19 cellular contexts compared by ENCODE assay signal in the genomic region with DNA sequence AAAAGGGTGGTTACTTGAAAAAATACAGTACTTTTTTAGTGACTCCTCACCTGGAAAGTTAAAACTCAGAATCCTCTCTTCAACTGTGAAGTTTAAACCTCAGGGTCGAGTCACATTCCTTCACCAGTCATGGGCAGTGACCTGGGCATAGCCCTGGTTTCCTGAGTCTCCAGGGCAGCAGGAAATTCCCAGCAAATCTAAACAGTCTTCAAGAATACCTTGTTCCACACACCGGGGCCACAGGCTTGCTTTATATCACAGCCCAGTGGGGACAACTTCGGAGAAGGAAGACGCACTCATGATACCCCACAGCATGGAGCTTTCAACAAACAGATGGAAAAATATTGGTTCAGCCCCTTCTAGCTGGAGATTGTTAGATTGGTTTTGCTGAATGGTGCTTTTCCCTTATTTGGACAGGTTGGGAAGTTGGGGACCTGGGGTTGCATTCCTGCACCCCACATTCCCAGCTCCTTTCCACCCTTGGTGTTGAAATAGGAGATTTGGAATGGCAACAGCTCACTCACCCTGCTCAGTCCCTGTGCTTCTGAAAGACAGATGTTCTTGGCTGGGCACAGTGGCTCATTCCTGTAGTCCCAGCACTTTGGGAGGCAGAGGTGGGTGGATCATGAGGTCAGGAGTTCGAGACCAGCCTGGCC.
DNase-seq lines count a peak whose midpoint lies in the region; ATAC-seq, FAIRE-seq and TF ChIP-seq lines count a peak whose summit lies in the region.
"Had no signal": no experiment of that assay in that cellular context is flagged by ENCODE, and none has a peak within 500 bp of the region (broad histone marks: within the 10 kb centered on the region; RNA-seq: fewer than 3 reads in every experiment).

No MANE protein-coding gene starts in this region.

- intact Hi-C loops in activated T-helper 1 cell treated with anti-CD3 and anti-CD28 coated beads, Interleukin-12 subunit alpha, Interleukin-12 subunit beta, Interleukin-2, Interleukin-4 antibody, amounts not matched to agents 30 ng/mL and 10 ng/mL and 1 ng/mL, durations not matched to agents 14 hours and 24 hours and 36 hours (cut with micrococcal nuclease), result loop anchor here (5.0 kb wide), 1 partner anchor 332 kb away; a partner anchor contains a TSS
- intact Hi-C loops in kidney (cut with DNase I), result no loop called here
- intact Hi-C loops in prostate gland (cut with DNase I), result no loop called here

- peaks cover 35 to 41% of the 10 kb centered on the region in 2 donors for H3K4me1 ChIP-seq in kidney (ENCODE audit: control insufficient read depth in 1 of 2, insufficient read depth in 1 of 2, low read depth in 1 of 2, low read length in 2 of 2)
- H3K4me1 ChIP-seq in prostate gland (replicated peaks), result no peaks in the 10 kb centered on the region

- TF ChIP-seq POLR2A in prostate gland (IDR thresholded peaks at IDR 0.05), result no peak

- FAIRE-seq in kidney (lab: Jason Lieb, UNC), result no peak
- FAIRE-seq: frontal cortex, GM18507, K562 had no signal

- H3K27ac Mint-ChIP-seq in activated T-helper 1 cell treated with anti-CD3 and anti-CD28 coated beads, Interleukin-12 subunit alpha, Interleukin-12 subunit beta, Interleukin-2, Interleukin-4 antibody, amounts not matched to agents 30 ng/mL and 10 ng/mL and 1 ng/mL, durations not matched to agents 14 hours and 24 hours and 36 hours, result peak overlapping the region; percentile 7
- no peak overlapping the region for H3K27ac Mint-ChIP-seq in stimulated activated effector memory CD8-positive, alpha-beta T cell treated with anti-CD3 and anti-CD28 coated beads, Interleukin-12 subunit alpha, Interleukin-12 subunit beta, amount 100 ng/mL, for 72 hours
- no peak overlapping the region for H3K27ac Mint-ChIP-seq in glutamatergic neuron (ENCODE audit: unreplicated experiment)
- H3K27ac Mint-ChIP-seq: endodermal cell, memory B cell had no signal

- H3K4me3 Mint-ChIP-seq in activated T-helper 1 cell treated with anti-CD3 and anti-CD28 coated beads, Interleukin-12 subunit alpha, Interleukin-12 subunit beta, Interleukin-2, Interleukin-4 antibody, amounts not matched to agents 30 ng/mL and 10 ng/mL and 1 ng/mL, durations not matched to agents 14 hours and 24 hours and 36 hours, result no peak overlapping the region
- no peak overlapping the region for H3K4me3 Mint-ChIP-seq in stimulated activated effector memory CD8-positive, alpha-beta T cell treated with anti-CD3 and anti-CD28 coated beads, Interleukin-12 subunit alpha, Interleukin-12 subunit beta, amount 100 ng/mL, for 72 hours
- no peak overlapping the region for H3K4me3 Mint-ChIP-seq in glutamatergic neuron (ENCODE audit: unreplicated experiment)
- H3K4me3 Mint-ChIP-seq: central memory CD8-positive, alpha-beta T cell; endodermal cell; memory B cell had no signal

- TF ChIP-seq CTCF in kidney (IDR thresholded peaks at IDR 0.05; ENCODE audit: borderline replicate concordance, extremely low read depth, insufficient read depth) (no peak), prostate gland (IDR thresholded peaks at IDR 0.05) (no peak), glutamatergic neuron (IDR thresholded peaks at IDR 0.05; ENCODE audit: partially characterized antibody, unreplicated experiment) (no peak)

- peak; percentile 47 for ATAC-seq in stimulated activated effector memory CD8-positive, alpha-beta T cell treated with anti-CD3 and anti-CD28 coated beads, Interleukin-12 subunit alpha, Interleukin-12 subunit beta, amount 100 ng/mL, for 72 hours
- ATAC-seq: K562 had no signal

- no peaks in the 10 kb centered on the region for H3K27me3 ChIP-seq in prostate gland (replicated peaks; ENCODE audit: insufficient read depth)
- H3K27me3 ChIP-seq: BLaER1, Peyer's patch had no signal

- DNase-seq in HCEC 1CT, result peak; percentile 94
- DNase-seq in activated T-helper 1 cell treated with anti-CD3 and anti-CD28 coated beads, Interleukin-12 subunit alpha, Interleukin-12 subunit beta, Interleukin-2, Interleukin-4 antibody, amounts not matched to agents 30 ng/mL and 10 ng/mL and 1 ng/mL, durations not matched to agents 14 hours and 24 hours and 36 hours (ENCODE audit: low spot score), result no peak
- DNase-seq in kidney, result peak; percentile 73
- no peak for DNase-seq in stimulated activated effector memory CD8-positive, alpha-beta T cell treated with anti-CD3 and anti-CD28 coated beads, Interleukin-12 subunit alpha, Interleukin-12 subunit beta, amount 100 ng/mL, for 72 hours (ENCODE audit: low spot score in 2 of 2)
- no peak for DNase-seq in prostate gland (ENCODE audit: low spot score)
- DNase-seq in NCI-H2171 treated with DMSO at 0.1 percent for 48 hours (lab: John Stamatoyannopoulos, UW), result no peak
- no peak for DNase-seq in glutamatergic neuron
- DNase-seq: activated CD8-positive, alpha-beta memory T cell treated with anti-CD3 and anti-CD28 coated beads for 24 hours; endodermal cell; NCI-H1048; Peyer's patch; right cardiac atrium had no signal

- H3K4me3 ChIP-seq in kidney (ENCODE audit: low read length in 2 of 2), result no peak overlapping the region
- H3K4me3 ChIP-seq in prostate gland, result no peak overlapping the region
- H3K4me3 ChIP-seq: BLaER1, K562, Peyer's patch had no signal

- no peaks in the 10 kb centered on the region for H3K27me3 Mint-ChIP-seq in activated T-helper 1 cell treated with anti-CD3 and anti-CD28 coated beads, Interleukin-12 subunit alpha, Interleukin-12 subunit beta, Interleukin-2, Interleukin-4 antibody, amounts not matched to agents 30 ng/mL and 10 ng/mL and 1 ng/mL, durations not matched to agents 14 hours and 24 hours and 36 hours (ENCODE audit: insufficient read depth)
- H3K27me3 Mint-ChIP-seq in glutamatergic neuron (ENCODE audit: unreplicated experiment), result no peaks in the 10 kb centered on the region
- H3K27me3 Mint-ChIP-seq: central memory CD8-positive, alpha-beta T cell; memory B cell had no signal

- peaks cover 63% of the 10 kb centered on the region for H3K4me1 Mint-ChIP-seq in activated T-helper 1 cell treated with anti-CD3 and anti-CD28 coated beads, Interleukin-12 subunit alpha, Interleukin-12 subunit beta, Interleukin-2, Interleukin-4 antibody, amounts not matched to agents 30 ng/mL and 10 ng/mL and 1 ng/mL, durations not matched to agents 14 hours and 24 hours and 36 hours (ENCODE audit: low read depth)
- peaks cover 28% of the 10 kb centered on the region for H3K4me1 Mint-ChIP-seq in stimulated activated effector memory CD8-positive, alpha-beta T cell treated with anti-CD3 and anti-CD28 coated beads, Interleukin-12 subunit alpha, Interleukin-12 subunit beta, amount 100 ng/mL, for 72 hours
- H3K4me1 Mint-ChIP-seq in glutamatergic neuron (ENCODE audit: low read depth, unreplicated experiment), result peaks cover 1% of the 10 kb centered on the region

- WGBS in prostate gland, result 85% methylated on average over 5 of the region's 5 CpGs

- peak overlapping the region in 1 of 2 donors; percentile 57 for H3K9ac ChIP-seq in kidney (ENCODE audit: low read length in 2 of 2)
- H3K9ac ChIP-seq: BLaER1 had no signal

- H3K36me3 ChIP-seq in kidney (ENCODE audit: control insufficient read depth in 1 of 2, insufficient read depth in 2 of 2, low read length in 2 of 2) (no peaks in the 10 kb centered on the region), prostate gland (no peaks in the 10 kb centered on the region)
- H3K36me3 ChIP-seq: BLaER1, Peyer's patch had no signal

- H3K27ac ChIP-seq in kidney (ENCODE audit: low read depth in 2 of 2, low read length in 2 of 2) (peak overlapping the region; percentile 83 to 90), prostate gland (no peak overlapping the region)
- H3K27ac ChIP-seq: BLaER1, Peyer's patch, VCaP had no signal

- peaks cover 4% of the 10 kb centered on the region for H3K9me3 Mint-ChIP-seq in activated T-helper 1 cell treated with anti-CD3 and anti-CD28 coated beads, Interleukin-12 subunit alpha, Interleukin-12 subunit beta, Interleukin-2, Interleukin-4 antibody, amounts not matched to agents 30 ng/mL and 10 ng/mL and 1 ng/mL, durations not matched to agents 14 hours and 24 hours and 36 hours
- no peaks in the 10 kb centered on the region for H3K9me3 Mint-ChIP-seq in stimulated activated effector memory CD8-positive, alpha-beta T cell treated with anti-CD3 and anti-CD28 coated beads, Interleukin-12 subunit alpha, Interleukin-12 subunit beta, amount 100 ng/mL, for 72 hours
- peaks cover 2% of the 10 kb centered on the region for H3K9me3 Mint-ChIP-seq in glutamatergic neuron (ENCODE audit: unreplicated experiment)
- H3K9me3 Mint-ChIP-seq: central memory CD8-positive, alpha-beta T cell; endodermal cell; memory B cell had no signal

- peaks cover 1% of the 10 kb centered on the region for H3K36me3 Mint-ChIP-seq in activated T-helper 1 cell treated with anti-CD3 and anti-CD28 coated beads, Interleukin-12 subunit alpha, Interleukin-12 subunit beta, Interleukin-2, Interleukin-4 antibody, amounts not matched to agents 30 ng/mL and 10 ng/mL and 1 ng/mL, durations not matched to agents 14 hours and 24 hours and 36 hours (ENCODE audit: low read depth)
- H3K36me3 Mint-ChIP-seq in stimulated activated effector memory CD8-positive, alpha-beta T cell treated with anti-CD3 and anti-CD28 coated beads, Interleukin-12 subunit alpha, Interleukin-12 subunit beta, amount 100 ng/mL, for 72 hours, result no peaks in the 10 kb centered on the region
- H3K36me3 Mint-ChIP-seq in glutamatergic neuron (ENCODE audit: unreplicated experiment), result no peaks in the 10 kb centered on the region

- no peaks in the 10 kb centered on the region for H3K9me3 ChIP-seq in kidney (ENCODE audit: control insufficient read depth in 1 of 2, low read length in 2 of 2)
- no peaks in the 10 kb centered on the region for H3K9me3 ChIP-seq in prostate gland
- H3K9me3 ChIP-seq: BLaER1, Peyer's patch had no signal

Comparison
In these comparisons a context has a peak if more than half of its experiments do, and no peak if none do; other contexts are left out.
1. DNase-seq: peak in HCEC 1CT (single experiment) and kidney (single experiment); none in activated T-helper 1 cell treated with anti-CD3 and anti-CD28 coated beads, Interleukin-12 subunit alpha, Interleukin-12 subunit beta, Interleukin-2, Interleukin-4 antibody, amounts not matched to agents 30 ng/mL and 10 ng/mL and 1 ng/mL, durations not matched to agents 14 hours and 24 hours and 36 hours (single experiment), stimulated activated effector memory CD8-positive, alpha-beta T cell treated with anti-CD3 and anti-CD28 coated beads, Interleukin-12 subunit alpha, Interleukin-12 subunit beta, amount 100 ng/mL, for 72 hours (0 of 2), prostate gland (single experiment), NCI-H2171 treated with DMSO at 0.1 percent for 48 hours (single experiment) and glutamatergic neuron (single experiment).
2. H3K27ac ChIP-seq: peak in kidney (2 of 2); none in prostate gland (0 of 2).